ENCODE assay signal across 31 cellular contexts in genomic region chr12:131001493-131001892, GRCh38. TPM values are rescaled to one million over a fixed set of nuclear protein-coding genes. Genes with fewer than 3 reads are reported as not detected.
A peak's percentile ranks its signal among the peaks of the same experiment; 100 is the strongest.
DNase-seq lines count a peak whose midpoint lies in the region; ATAC-seq and TF ChIP-seq lines count a peak whose summit lies in the region.
"Had no signal": no experiment of that assay in that cellular context is flagged by ENCODE, and none has a peak within 500 bp of the region (broad histone marks: within the 10 kb centered on the region; RNA-seq: fewer than 3 reads in every experiment).

No MANE protein-coding gene starts in this region.

- H3K18ac ChIP-seq in neuronal stem cell (ENCODE audit: low read length), result peak overlapping the region; percentile 64

- H3K9me3 ChIP-seq in heart right ventricle (peaks cover 0 to 4% (median 0%) of the 10 kb centered on the region in 11 donors), neuronal stem cell (replicated peaks in 1 of 2; ENCODE audit: control insufficient read depth in 2 of 2, insufficient read depth in 1 of 2, low read depth in 1 of 2, low read length in 2 of 2) (peaks cover 0 to 8% of the 10 kb centered on the region in 2 donors), upper lobe of right lung (no peaks in the 10 kb centered on the region)
- H3K9me3 ChIP-seq: body of pancreas, esophagus muscularis mucosa, HAP-1, sigmoid colon, suprapubic skin had no signal

- TF ChIP-seq CTCF in heart right ventricle (IDR thresholded peaks at IDR 0.05) (no peak), upper lobe of right lung (IDR thresholded peaks at IDR 0.05) (no peak)

- H3K27me3 ChIP-seq in heart right ventricle (no peaks in the 10 kb centered on the region), neuronal stem cell (ENCODE audit: control insufficient read depth in 3 of 3, insufficient read depth in 3 of 3, low read depth in 1 of 3, low read length in 3 of 3) (peaks cover 0 to 41% (median 0%) of the 10 kb centered on the region in 3 experiments), upper lobe of right lung (no peaks in the 10 kb centered on the region)
- H3K27me3 ChIP-seq: adrenal gland, body of pancreas, esophagus muscularis mucosa, foreskin keratinocyte, sigmoid colon had no signal

- H3K9ac ChIP-seq in neuronal stem cell (ENCODE audit: low read depth, low read length, poor library complexity), result no peak overlapping the region
- H3K9ac ChIP-seq: parathyroid adenoma had no signal

- no peak overlapping the region for H2BK15ac ChIP-seq in neuronal stem cell (ENCODE audit: low read length)

- H2AK5ac ChIP-seq in neuronal stem cell (ENCODE audit: low read depth, low read length), result no peak overlapping the region

- WGBS in heart right ventricle, 2 donors, result 90 to 100% methylated on average over 1 of the region's 1 CpG
- WGBS in neuronal stem cell (ENCODE audit: extremely low coverage in 2 of 2, insufficient read length in 2 of 2, insufficient replicate concordance in 1 of 2), 2 donors, result no CpG with 5 or more reads among the region's 1 CpG

- no peak overlapping the region for H3K4me2 ChIP-seq in neuronal stem cell (ENCODE audit: insufficient read depth, low read length, poor library complexity, severe bottlenecking)

- no peak overlapping the region for H4K91ac ChIP-seq in neuronal stem cell (ENCODE audit: low read depth, low read length, poor library complexity)

- H4K8ac ChIP-seq in neuronal stem cell (ENCODE audit: low read depth, low read length), result no peak overlapping the region

- H3K4me1 ChIP-seq in heart right ventricle (peaks cover 0 to 33% (median 22%) of the 10 kb centered on the region in 9 donors), neuronal stem cell (ENCODE audit: control insufficient read depth in 2 of 2, insufficient read depth in 1 of 2, low read depth in 1 of 2, low read length in 2 of 2) (peaks cover 9 to 18% of the 10 kb centered on the region in 2 donors), upper lobe of right lung (peaks cover 9% of the 10 kb centered on the region)
- H3K4me1 ChIP-seq: adrenal gland, body of pancreas, foreskin keratinocyte, HAP-1, parathyroid adenoma, suprapubic skin had no signal

- no peak overlapping the region for H2AFZ ChIP-seq in neuronal stem cell (ENCODE audit: low read length)
- H2AFZ ChIP-seq: parathyroid adenoma had no signal

- ATAC-seq in heart right ventricle, result no peak
- ATAC-seq in Right ventricle myocardium inferior, result no peak
- peak; percentile 53 for ATAC-seq in upper lobe of right lung
- ATAC-seq: activated T-helper 17 cell treated with anti-CD3 and anti-CD28 coated beads, Interleukin-2, amount 50 U/mL, for 72 hours; body of pancreas; CD8-positive, alpha-beta T cell; foreskin keratinocyte; mucosa of descending colon had no signal

- H3K27ac ChIP-seq in heart right ventricle (peak overlapping the region in 8 of 10 donors; percentile 24 to 86 (median 74)), neuronal stem cell (replicated peaks; ENCODE audit: low read length) (no peak overlapping the region), upper lobe of right lung (peak overlapping the region; percentile 34)
- H3K27ac ChIP-seq: adrenal gland, body of pancreas, foreskin keratinocyte, HL-60, parathyroid adenoma, suprapubic skin, WERI-Rb-1 had no signal

- no peak overlapping the region for H3K4me3 ChIP-seq in heart right ventricle
- H3K4me3 ChIP-seq in neuronal stem cell (ENCODE audit: low read length in 2 of 2), result no peak overlapping the region
- H3K4me3 ChIP-seq in upper lobe of right lung, result no peak overlapping the region
- H3K4me3 ChIP-seq: adrenal gland, body of pancreas, esophagus muscularis mucosa, HAP-1, mucosa of descending colon, sigmoid colon, suprapubic skin had no signal

- no peak overlapping the region for H2BK120ac ChIP-seq in neuronal stem cell (ENCODE audit: low read depth, low read length)

- no peaks in the 10 kb centered on the region for H3K79me1 ChIP-seq in neuronal stem cell (ENCODE audit: low read depth, low read length)

- H3K36me3 ChIP-seq in heart right ventricle (peaks cover 0 to 61% (median 3%) of the 10 kb centered on the region in 9 donors), neuronal stem cell (replicated peaks in 1 of 2; ENCODE audit: control insufficient read depth in 2 of 2, insufficient read depth in 2 of 2, low read length in 2 of 2) (no peaks in the 10 kb centered on the region), upper lobe of right lung (peaks cover 8% of the 10 kb centered on the region)
- H3K36me3 ChIP-seq: adrenal gland, HAP-1, sigmoid colon, suprapubic skin, WERI-Rb-1 had no signal

- no peak overlapping the region for H2BK5ac ChIP-seq in neuronal stem cell (ENCODE audit: low read length)

- no peak overlapping the region for H3K14ac ChIP-seq in neuronal stem cell (ENCODE audit: low read length)

- DNase-seq in heart right ventricle (no peak), Right ventricle myocardium inferior (ENCODE audit: missing footprints) (no peak), OCI-M1 (lab: John Stamatoyannopoulos, UW) (peak; percentile 25), neuronal stem cell (ENCODE audit: low spot score) (no peak), upper lobe of right lung (no peak), NCI-H1092 (lab: John Stamatoyannopoulos, UW) (no peak), amygdala (lab: John Stamatoyannopoulos, UW) (no peak)
- DNase-seq: activated CD4-positive, alpha-beta T cell treated with anti-CD3 and anti-CD28 coated beads for 4 hours; activated naive CD4-positive, alpha-beta T cell treated with anti-CD3 and anti-CD28 coated beads, Interleukin-2, amount 10 ng/mL, durations not matched to agents 7 days and 5 days; adrenal gland; body of pancreas; CD8-positive, alpha-beta T cell; foreskin keratinocyte; Kasumi-1; mucosa of descending colon; MV-4-11; NCI-H1436 treated with DMSO at 0.1 percent for 48 hours; NCI-H2081 treated with DMSO at 0.1 percent for 48 hours; NCI-H2227 treated with DMSO at 0.1 percent for 48 hours; NCI-H69; sigmoid colon; stimulated activated CD4-positive, alpha-beta T cell treated with anti-CD3 and anti-CD28 coated beads, Interleukin-15, amount 100 ng/mL, for 24 hours; stimulated activated CD4-positive, alpha-beta T cell treated with anti-CD3 and anti-CD28 coated beads, Interleukin-4, amount 100 ng/mL, for 4 hours; WERI-Rb-1 had no signal

- no peak overlapping the region for H3K4ac ChIP-seq in neuronal stem cell (ENCODE audit: low read length)

- no peak overlapping the region for H3K23ac ChIP-seq in neuronal stem cell (ENCODE audit: low read depth, low read length, poor library complexity)

- H2BK12ac ChIP-seq in neuronal stem cell (ENCODE audit: low read length), result no peak overlapping the region

- intact Hi-C loops in heart right ventricle (cut with DNase I) (no loop called here), Right ventricle myocardium inferior (cut with DNase I) (no loop called here), upper lobe of right lung (cut with DNase I) (no loop called here)

RNA-seq across cellular contexts. Expression of gene ADGRD1, which starts 47.8 kb away (rescaled TPM):
- total RNA-seq in heart right ventricle (100 to 1,000 TPM in 2 of 10 donors, 10 to 100 TPM in 8; 29.7 to 157 (median 72.6) TPM), Right ventricle myocardium inferior (89.1 TPM), upper lobe of right lung (113 TPM)
- 10 to 100 TPM; 16.8 to 35.0 TPM for polyA plus RNA-seq in heart right ventricle
- 0.28 TPM for polyA plus RNA-seq in neuronal stem cell (2013, experiment 1 of 2)
- polyA plus RNA-seq in neuronal stem cell (2013, experiment 2 of 2), result 0.32 TPM
- total RNA-seq: CD8-positive, alpha-beta T cell; foreskin keratinocyte; RPMI7951 had no signal
- polyA plus RNA-seq: foreskin keratinocyte had no signal
